ENCODE assay signal across 2 cellular contexts in genomic region chrX:20280938-20281337, GRCh38.
TF ChIP-seq lines count a peak whose summit lies in the region.

No MANE protein-coding gene starts in this region.

TF ChIP-seq in IMR-90, 13 proteins besides CTCF, POLR2A, EP300 and RAD21:
- TF ChIP-seq MAZ (IDR thresholded peaks at IDR 0.05; ENCODE audit: borderline replicate concordance, low read depth, low read length) (no peak), CEBPB (IDR thresholded peaks at IDR 0.05; ENCODE audit: low read depth, low read length) (peak; percentile 57; the same call in 1 of the 2 replicates), ELK1 (IDR thresholded peaks at IDR 0.05; ENCODE audit: borderline replicate concordance, low read depth, low read length) (no peak)

TF ChIP-seq in K562, 482 proteins besides CTCF, POLR2A, EP300 and RAD21:
- TF ChIP-seq CEBPB (tag; IDR thresholded peaks at IDR 0.05), result peak; percentile 48; the same call in 1 of the 2 replicates
- TF ChIP-seq KDM1A (IDR thresholded peaks at IDR 0.05), result no peak
- no peak for TF ChIP-seq CHCHD3 (CRISPR knock-in tag; IDR thresholded peaks at IDR 0.05)
- no peak for TF ChIP-seq CEBPG (CRISPR knock-in tag; IDR thresholded peaks at IDR 0.05)
- TF ChIP-seq CEBPG (tag; conservative IDR thresholded peaks at IDR 0.05 in 1 of 2, IDR thresholded peaks at IDR 0.05 in 1 of 2), result peak in 1 of 2 experiments; percentile 61; a peak in 2 of 4 replicates
